In the genomic region with DNA sequence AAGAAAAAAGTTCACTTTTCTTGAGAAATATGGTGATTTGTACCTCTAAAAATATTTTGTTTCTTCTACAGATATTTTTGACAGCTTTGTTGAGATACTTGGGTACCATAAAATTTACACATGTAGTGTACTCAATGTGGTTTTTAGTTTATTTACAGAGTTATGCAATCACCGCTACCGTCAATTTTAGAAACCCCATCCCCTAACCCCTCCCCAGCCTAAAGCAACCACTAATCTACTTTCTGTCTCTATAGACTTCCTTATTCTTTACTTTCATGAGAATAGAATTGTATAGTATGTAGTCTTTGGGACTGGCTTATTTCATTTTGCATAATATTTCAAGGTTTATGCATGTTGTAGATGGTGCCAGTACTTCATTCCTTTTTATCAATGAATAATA, we compare ENCODE assay signal across 29 cellular contexts. TPM values are rescaled to one million over a fixed set of nuclear protein-coding genes. Genes with fewer than 3 reads are reported as not detected.
DNase-seq lines count a peak whose midpoint lies in the region; ATAC-seq and TF ChIP-seq lines count a peak whose summit lies in the region.
"Had no signal": no experiment of that assay in that cellular context is flagged by ENCODE, and none has a peak within 500 bp of the region (broad histone marks: within the 10 kb centered on the region; RNA-seq: fewer than 3 reads in every experiment).

No MANE protein-coding gene starts in this region.

- ATAC-seq in GM19395 (IDR thresholded peaks at IDR 0.05; ENCODE audit: unreplicated experiment) = peak; percentile 62
- peak; percentile 57 for ATAC-seq in HG03342 (IDR thresholded peaks at IDR 0.05; ENCODE audit: unreplicated experiment)
- no peak for ATAC-seq in HG03457 (IDR thresholded peaks at IDR 0.05; ENCODE audit: unreplicated experiment)

- no peaks in the 10 kb centered on the region for H3K36me3 Mint-ChIP-seq in activated T-helper 1 cell treated with anti-CD3 and anti-CD28 coated beads, Interleukin-12 subunit alpha, Interleukin-12 subunit beta, Interleukin-2, Interleukin-4 antibody, amounts not matched to agents 30 ng/mL and 10 ng/mL and 1 ng/mL, durations not matched to agents 14 hours and 24 hours and 36 hours (ENCODE audit: low read depth)

- DNase-seq in GM12865 (ENCODE audit: low read depth) (peak; percentile 59), NOMO-1 treated with dmso at 0.1 percent for 144 hours (lab: John Stamatoyannopoulos, UW; ENCODE audit: unreplicated experiment) (peak; percentile 32), foreskin fibroblast (no peak), AG08396 (ENCODE audit: low spot score) (no peak)
- no peak for DNase-seq in activated T-helper 1 cell treated with anti-CD3 and anti-CD28 coated beads, Interleukin-12 subunit alpha, Interleukin-12 subunit beta, Interleukin-2, Interleukin-4 antibody, amounts not matched to agents 30 ng/mL and 10 ng/mL and 1 ng/mL, durations not matched to agents 14 hours and 24 hours and 36 hours (ENCODE audit: low spot score)
- DNase-seq: activated CD4-positive, alpha-beta memory T cell treated with anti-CD3 and anti-CD28 coated beads for 36 hours; activated CD4-positive, CD25-positive, alpha-beta regulatory T cell; activated gamma-delta T cell; central memory CD4-positive, alpha-beta T cell; DMS53; H7; NCI-H1048; NCI-H187; NCI-H2227 treated with DMSO at 0.1 percent for 48 hours; NCI-H69; PC-9; Right ventricle myocardium superior; spleen; stimulated activated CD4-positive, alpha-beta T cell treated with anti-CD3 and anti-CD28 coated beads, Interleukin-4, amount 100 ng/mL, for 1 hour; SW 1271; T1000; testis had no signal

- H3K4me3 Mint-ChIP-seq in activated T-helper 1 cell treated with anti-CD3 and anti-CD28 coated beads, Interleukin-12 subunit alpha, Interleukin-12 subunit beta, Interleukin-2, Interleukin-4 antibody, amounts not matched to agents 30 ng/mL and 10 ng/mL and 1 ng/mL, durations not matched to agents 14 hours and 24 hours and 36 hours = no peak overlapping the region
- H3K4me3 Mint-ChIP-seq: activated CD4-positive, alpha-beta memory T cell treated with anti-CD3 and anti-CD28 coated beads for 36 hours; B cell; dendritic cell treated with granulocyte-macrophage colony-stimulating factor and Interleukin-4, amounts not matched to agents 40 ng/mL and 50 ng/mL, for 4 days; natural killer cell treated with Interleukin-12 subunit alpha and Interleukin-12 subunit beta and Interleukin-15 and Interleukin-18, amount 100 ng/mL, for 72 hours; stimulated activated memory B cell treated with anti-CD40 and anti-IgM and Interleukin-4, amounts not matched to agents 10 μg/mL and 1 μg/mL and 100 μg/mL, for 72 hours had no signal

- H3K4me3 ChIP-seq in GM12865 (ENCODE audit: low read depth, low read length) (no peak overlapping the region), foreskin fibroblast (ENCODE audit: low read depth in 1 of 2, low read length in 2 of 2) (no peak overlapping the region)
- H3K4me3 ChIP-seq: PC-9, spleen, testis had no signal

- H3K4me1 Mint-ChIP-seq in activated T-helper 1 cell treated with anti-CD3 and anti-CD28 coated beads, Interleukin-12 subunit alpha, Interleukin-12 subunit beta, Interleukin-2, Interleukin-4 antibody, amounts not matched to agents 30 ng/mL and 10 ng/mL and 1 ng/mL, durations not matched to agents 14 hours and 24 hours and 36 hours (ENCODE audit: low read depth) = peaks cover 10% of the 10 kb centered on the region

- TF ChIP-seq CTCF in GM12865 (IDR thresholded peaks at IDR 0.05; ENCODE audit: insufficient read depth, low read depth, low read length, missing control alignments) (no peak), foreskin fibroblast (IDR thresholded peaks at IDR 0.05; ENCODE audit: low read depth, low read length) (no peak)

- intact Hi-C loops in activated T-helper 1 cell treated with anti-CD3 and anti-CD28 coated beads, Interleukin-12 subunit alpha, Interleukin-12 subunit beta, Interleukin-2, Interleukin-4 antibody, amounts not matched to agents 30 ng/mL and 10 ng/mL and 1 ng/mL, durations not matched to agents 14 hours and 24 hours and 36 hours (cut with micrococcal nuclease) = no loop called here

- H3K27ac Mint-ChIP-seq in activated T-helper 1 cell treated with anti-CD3 and anti-CD28 coated beads, Interleukin-12 subunit alpha, Interleukin-12 subunit beta, Interleukin-2, Interleukin-4 antibody, amounts not matched to agents 30 ng/mL and 10 ng/mL and 1 ng/mL, durations not matched to agents 14 hours and 24 hours and 36 hours = no peak overlapping the region
- H3K27ac Mint-ChIP-seq: activated CD4-positive, alpha-beta memory T cell treated with anti-CD3 and anti-CD28 coated beads for 36 hours; B cell; natural killer cell treated with Interleukin-12 subunit alpha and Interleukin-12 subunit beta and Interleukin-15 and Interleukin-18, amount 100 ng/mL, for 72 hours; stimulated activated memory B cell treated with anti-CD40 and anti-IgM and Interleukin-4, amounts not matched to agents 10 μg/mL and 1 μg/mL and 100 μg/mL, for 72 hours had no signal

- no peaks in the 10 kb centered on the region for H3K27me3 Mint-ChIP-seq in activated T-helper 1 cell treated with anti-CD3 and anti-CD28 coated beads, Interleukin-12 subunit alpha, Interleukin-12 subunit beta, Interleukin-2, Interleukin-4 antibody, amounts not matched to agents 30 ng/mL and 10 ng/mL and 1 ng/mL, durations not matched to agents 14 hours and 24 hours and 36 hours (ENCODE audit: insufficient read depth)
- H3K27me3 Mint-ChIP-seq: activated CD4-positive, alpha-beta memory T cell treated with anti-CD3 and anti-CD28 coated beads for 36 hours; B cell; dendritic cell treated with granulocyte-macrophage colony-stimulating factor and Interleukin-4, amounts not matched to agents 40 ng/mL and 50 ng/mL, for 4 days; natural killer cell treated with Interleukin-12 subunit alpha and Interleukin-12 subunit beta and Interleukin-15 and Interleukin-18, amount 100 ng/mL, for 72 hours; stimulated activated memory B cell treated with anti-CD40 and anti-IgM and Interleukin-4, amounts not matched to agents 10 μg/mL and 1 μg/mL and 100 μg/mL, for 72 hours had no signal

- H3K9me3 Mint-ChIP-seq in activated T-helper 1 cell treated with anti-CD3 and anti-CD28 coated beads, Interleukin-12 subunit alpha, Interleukin-12 subunit beta, Interleukin-2, Interleukin-4 antibody, amounts not matched to agents 30 ng/mL and 10 ng/mL and 1 ng/mL, durations not matched to agents 14 hours and 24 hours and 36 hours = peaks cover 12% of the 10 kb centered on the region
- H3K9me3 Mint-ChIP-seq: natural killer cell treated with Interleukin-12 subunit alpha and Interleukin-12 subunit beta and Interleukin-15 and Interleukin-18, amount 100 ng/mL, for 72 hours had no signal

RNA-seq across cellular contexts. Expression of a gene that starts 45.0 kb away (rescaled TPM):
- 4.7 TPM in 2 replicates for total RNA-seq in activated T-helper 1 cell treated with anti-CD3 and anti-CD28 coated beads, Interleukin-12 subunit alpha, Interleukin-12 subunit beta, Interleukin-2, Interleukin-4 antibody, amounts not matched to agents 30 ng/mL and 10 ng/mL and 1 ng/mL, durations not matched to agents 14 hours and 24 hours and 36 hours

RNA-seq across cellular contexts. Expression of a gene that starts 59.4 kb away (rescaled TPM):
- total RNA-seq in activated T-helper 1 cell treated with anti-CD3 and anti-CD28 coated beads, Interleukin-12 subunit alpha, Interleukin-12 subunit beta, Interleukin-2, Interleukin-4 antibody, amounts not matched to agents 30 ng/mL and 10 ng/mL and 1 ng/mL, durations not matched to agents 14 hours and 24 hours and 36 hours = 0.83 and 2.4 TPM in 2 replicates

Comparison
In these comparisons a context has a peak if more than half of its experiments do, and no peak if none do; other contexts are left out.
1. DNase-seq: peak in GM12865 (single experiment) and NOMO-1 treated with dmso at 0.1 percent for 144 hours (single experiment); none in foreskin fibroblast (0 of 2), AG08396 (single experiment) and activated T-helper 1 cell treated with anti-CD3 and anti-CD28 coated beads, Interleukin-12 subunit alpha, Interleukin-12 subunit beta, Interleukin-2, Interleukin-4 antibody, amounts not matched to agents 30 ng/mL and 10 ng/mL and 1 ng/mL, durations not matched to agents 14 hours and 24 hours and 36 hours (single experiment).